In the genomic region with DNA sequence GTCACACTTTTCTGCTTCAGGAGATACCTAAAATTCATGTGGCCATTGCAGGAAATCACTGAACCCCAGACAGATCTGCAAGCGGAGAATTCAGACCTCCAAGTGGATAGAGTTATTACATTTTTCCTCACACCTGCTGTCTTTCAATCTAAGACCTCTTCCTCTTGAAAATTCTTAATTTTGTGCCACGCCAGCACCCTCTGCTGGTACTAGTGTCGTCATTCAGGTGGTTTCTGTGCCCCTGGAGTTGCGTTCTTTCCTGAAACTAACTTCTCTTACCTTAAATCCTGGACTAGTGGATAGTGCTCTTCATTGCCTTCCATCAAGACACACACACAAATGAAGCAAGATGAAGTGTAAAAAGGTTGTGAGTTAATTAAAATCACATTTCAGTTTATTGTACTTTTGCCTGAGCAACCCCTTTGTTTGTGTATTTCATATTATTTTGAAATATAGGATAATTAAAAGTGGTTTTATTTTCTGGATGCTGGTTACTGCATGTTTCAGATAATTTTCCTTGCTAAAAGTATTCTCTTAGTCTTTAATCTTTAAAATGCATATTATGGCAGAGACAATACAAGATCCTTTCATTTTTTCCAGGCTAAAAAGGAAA, we compare ENCODE assay signal across 8 cellular contexts. TPM values are rescaled to one million over a fixed set of nuclear protein-coding genes. Genes with fewer than 3 reads are reported as not detected.
DNase-seq lines count a peak whose midpoint lies in the region; ATAC-seq and TF ChIP-seq lines count a peak whose summit lies in the region.

No MANE protein-coding gene starts in this region.

- WGBS in hepatocyte (ENCODE audit: low lambda C conversion rate, missing lambda C conversion rate), result 19% methylated on average over 4 of the region's 4 CpGs

- no peak for ATAC-seq in stimulated activated effector memory CD8-positive, alpha-beta T cell treated with anti-CD3 and anti-CD28 coated beads, Interleukin-12 subunit alpha, Interleukin-12 subunit beta, amount 100 ng/mL, for 72 hours
- no peak for ATAC-seq in GM19397 (IDR thresholded peaks at IDR 0.05; ENCODE audit: unreplicated experiment)

- DNase-seq in MCF 10A (ENCODE audit: unreplicated experiment) (peak; percentile 74), breast epithelium (ENCODE audit: low spot score in 2 of 2) (no peak), NCI-H2107 treated with DMSO at 0.1 percent for 48 hours (lab: John Stamatoyannopoulos, UW; ENCODE audit: unreplicated experiment) (peak; percentile 70), hepatocyte (ENCODE audit: low spot score) (peak; percentile 11)
- DNase-seq in activated CD4-positive, alpha-beta T cell treated with anti-CD3 and anti-CD28 coated beads, Interleukin-2, amount 10 ng/mL, durations not matched to agents 7 days and 5 days, result peak; percentile 46
- peak in 1 of 2 donors; percentile 53 for DNase-seq in stimulated activated effector memory CD8-positive, alpha-beta T cell treated with anti-CD3 and anti-CD28 coated beads, Interleukin-12 subunit alpha, Interleukin-12 subunit beta, amount 100 ng/mL, for 72 hours (ENCODE audit: low spot score in 2 of 2)
- no peak for DNase-seq in activated effector memory CD4-positive, alpha-beta T cell treated with anti-CD3 and anti-CD28 coated beads, Interleukin-2, amount 50 U/mL, for 16 hours

- H3K27me3 Mint-ChIP-seq in MCF 10A (ENCODE audit: insufficient read depth, unreplicated experiment), result peaks cover 49% of the 10 kb centered on the region
- peaks cover 68% of the 10 kb centered on the region for H3K27me3 Mint-ChIP-seq in activated CD4-positive, alpha-beta T cell treated with anti-CD3 and anti-CD28 coated beads, Interleukin-2, amount 10 ng/mL, durations not matched to agents 7 days and 5 days

- H3K79me2 ChIP-seq in hepatocyte, result no peaks in the 10 kb centered on the region

- no peak overlapping the region for H2AFZ ChIP-seq in hepatocyte

- CTCF ChIA-PET in MCF 10A (lab: Yijun Ruan, JAX), result interaction anchor here (0.6 to 1.7 kb wide), 13 partner anchors 10 to 1035 kb away, joined by 3 to 10 read pairs (median 3); no protein-coding TSS in a partner anchor
- CTCF ChIA-PET in activated CD4-positive, alpha-beta T cell treated with anti-CD3 and anti-CD28 coated beads, Interleukin-2, amount 10 ng/mL, durations not matched to agents 7 days and 5 days (lab: Charles Lee), result interaction anchor here (0.6 to 1.4 kb wide), 2 partner anchors 11 to 134 kb away, joined by 3 to 7 read pairs; no protein-coding TSS in a partner anchor

- H3K27me3 ChIP-seq in breast epithelium (peaks cover 6 to 65% of the 10 kb centered on the region in 2 donors), hepatocyte (peaks cover 77% of the 10 kb centered on the region)

- no peaks in the 10 kb centered on the region for H3K36me3 Mint-ChIP-seq in MCF 10A (ENCODE audit: insufficient read depth, unreplicated experiment)
- no peaks in the 10 kb centered on the region for H3K36me3 Mint-ChIP-seq in activated CD4-positive, alpha-beta T cell treated with anti-CD3 and anti-CD28 coated beads, Interleukin-2, amount 10 ng/mL, durations not matched to agents 7 days and 5 days (ENCODE audit: low read depth)
- H3K36me3 Mint-ChIP-seq in stimulated activated effector memory CD8-positive, alpha-beta T cell treated with anti-CD3 and anti-CD28 coated beads, Interleukin-12 subunit alpha, Interleukin-12 subunit beta, amount 100 ng/mL, for 72 hours, result no peaks in the 10 kb centered on the region

- no peaks in the 10 kb centered on the region for H3K9me2 ChIP-seq in hepatocyte (replicated peaks; ENCODE audit: insufficient read depth)

- no peak overlapping the region for H3K4me2 ChIP-seq in hepatocyte

- H3K4me1 ChIP-seq in breast epithelium (peaks cover 0 to 14% of the 10 kb centered on the region in 2 donors), hepatocyte (ENCODE audit: insufficient read depth) (peaks cover 9% of the 10 kb centered on the region)

- H3K4me3 Mint-ChIP-seq in MCF 10A (ENCODE audit: unreplicated experiment), result peak overlapping the region; percentile 15
- no peak overlapping the region for H3K4me3 Mint-ChIP-seq in activated CD4-positive, alpha-beta T cell treated with anti-CD3 and anti-CD28 coated beads, Interleukin-2, amount 10 ng/mL, durations not matched to agents 7 days and 5 days
- peak overlapping the region; percentile 43 for H3K4me3 Mint-ChIP-seq in stimulated activated effector memory CD8-positive, alpha-beta T cell treated with anti-CD3 and anti-CD28 coated beads, Interleukin-12 subunit alpha, Interleukin-12 subunit beta, amount 100 ng/mL, for 72 hours

- no peak overlapping the region for H3K27ac Mint-ChIP-seq in MCF 10A (ENCODE audit: low read depth, unreplicated experiment)
- no peak overlapping the region for H3K27ac Mint-ChIP-seq in activated CD4-positive, alpha-beta T cell treated with anti-CD3 and anti-CD28 coated beads, Interleukin-2, amount 10 ng/mL, durations not matched to agents 7 days and 5 days
- H3K27ac Mint-ChIP-seq in stimulated activated effector memory CD8-positive, alpha-beta T cell treated with anti-CD3 and anti-CD28 coated beads, Interleukin-12 subunit alpha, Interleukin-12 subunit beta, amount 100 ng/mL, for 72 hours, result no peak overlapping the region

- H3K36me3 ChIP-seq in breast epithelium, result no peaks in the 10 kb centered on the region
- no peaks in the 10 kb centered on the region for H3K36me3 ChIP-seq in hepatocyte (replicated peaks; ENCODE audit: insufficient read depth, low read depth)

- TF ChIP-seq POLR2A in breast epithelium (IDR thresholded peaks at IDR 0.05), result no peak

- no peaks in the 10 kb centered on the region for H3K9me3 ChIP-seq in breast epithelium
- no peaks in the 10 kb centered on the region for H3K9me3 ChIP-seq in hepatocyte (ENCODE audit: low read depth)

- BruUV-seq in MCF 10A (replicated peaks; lab: Mats Ljungman, UMichigan), result no TSS peak

- H3K4me3 ChIP-seq in breast epithelium (no peak overlapping the region), hepatocyte (no peak overlapping the region)

- TF ChIP-seq CTCF in MCF 10A (IDR thresholded peaks at IDR 0.05; ENCODE audit: unreplicated experiment) (peak; percentile 68), breast epithelium (IDR thresholded peaks at IDR 0.05) (no peak), hepatocyte (IDR thresholded peaks at IDR 0.05; ENCODE audit: poor library complexity) (peak; percentile 34)

- intact Hi-C loops in MCF 10A (cut with micrococcal nuclease), result loop anchor here (2.0 to 5.0 kb wide), 6 partner anchors 129 to 1669 kb away; no protein-coding TSS in a partner anchor
- intact Hi-C loops in breast epithelium (cut with DNase I; ENCODE audit: low total_unique reads), result no loop called here

- H4K20me1 ChIP-seq in hepatocyte (ENCODE audit: insufficient read depth, poor library complexity, severe bottlenecking), result no peaks in the 10 kb centered on the region

- POLR2A ChIA-PET in MCF 10A (lab: Yijun Ruan, JAX), result no interaction called here
- POLR2A ChIA-PET in activated CD4-positive, alpha-beta T cell treated with anti-CD3 and anti-CD28 coated beads, Interleukin-2, amount 10 ng/mL, durations not matched to agents 7 days and 5 days (lab: Charles Lee), result no interaction called here

- no peak overlapping the region for H3K27ac ChIP-seq in breast epithelium
- H3K27ac ChIP-seq in hepatocyte, result no peak overlapping the region

- H3K4me1 Mint-ChIP-seq in MCF 10A (ENCODE audit: insufficient read depth, unreplicated experiment), result peaks cover 10% of the 10 kb centered on the region
- peaks cover 11% of the 10 kb centered on the region for H3K4me1 Mint-ChIP-seq in activated CD4-positive, alpha-beta T cell treated with anti-CD3 and anti-CD28 coated beads, Interleukin-2, amount 10 ng/mL, durations not matched to agents 7 days and 5 days
- peaks cover 12% of the 10 kb centered on the region for H3K4me1 Mint-ChIP-seq in stimulated activated effector memory CD8-positive, alpha-beta T cell treated with anti-CD3 and anti-CD28 coated beads, Interleukin-12 subunit alpha, Interleukin-12 subunit beta, amount 100 ng/mL, for 72 hours

- H3K9me3 Mint-ChIP-seq in MCF 10A (ENCODE audit: unreplicated experiment), result no peaks in the 10 kb centered on the region
- H3K9me3 Mint-ChIP-seq in activated CD4-positive, alpha-beta T cell treated with anti-CD3 and anti-CD28 coated beads, Interleukin-2, amount 10 ng/mL, durations not matched to agents 7 days and 5 days, result no peaks in the 10 kb centered on the region
- no peaks in the 10 kb centered on the region for H3K9me3 Mint-ChIP-seq in stimulated activated effector memory CD8-positive, alpha-beta T cell treated with anti-CD3 and anti-CD28 coated beads, Interleukin-12 subunit alpha, Interleukin-12 subunit beta, amount 100 ng/mL, for 72 hours

RNA-seq across cellular contexts. Expression of gene DNER, which starts 1.6 kb away (rescaled TPM):
- 49.2 and 62.6 TPM in 2 replicates for total RNA-seq in MCF 10A (2022)
- 1 to 10 TPM; 1.3 to 2.6 (median 1.6) TPM for total RNA-seq in breast epithelium
- not detected for total RNA-seq in activated CD4-positive, alpha-beta T cell treated with anti-CD3 and anti-CD28 coated beads, Interleukin-2, amount 10 ng/mL, durations not matched to agents 7 days and 5 days
- 0.37 and 0.48 TPM in 2 replicates for total RNA-seq in hepatocyte
- polyA plus RNA-seq in hepatocyte, result 0.54 TPM in 1 of 2 replicates, not detected in the other

Comparison
In these comparisons a context has a peak if more than half of its experiments do, and no peak if none do; other contexts are left out.
1. DNase-seq: peak in MCF 10A (single experiment), NCI-H2107 treated with DMSO at 0.1 percent for 48 hours (single experiment), activated CD4-positive, alpha-beta T cell treated with anti-CD3 and anti-CD28 coated beads, Interleukin-2, amount 10 ng/mL, durations not matched to agents 7 days and 5 days (single experiment) and hepatocyte (single experiment); none in breast epithelium (0 of 2) and activated effector memory CD4-positive, alpha-beta T cell treated with anti-CD3 and anti-CD28 coated beads, Interleukin-2, amount 50 U/mL, for 16 hours (single experiment).
2. CTCF ChIP-seq: peak in MCF 10A (single experiment) and hepatocyte (single experiment); none in breast epithelium (0 of 3).
3. RNA of gene DNER, which starts 1.6 kb away (total RNA-seq): 49.2 to 62.6 TPM in MCF 10A; 1.3 to 2.6 TPM in breast epithelium, 0.37 to 0.48 TPM in hepatocyte and not detected in activated CD4-positive, alpha-beta T cell treated with anti-CD3 and anti-CD28 coated beads, Interleukin-2, amount 10 ng/mL, durations not matched to agents 7 days and 5 days; every median in the first group is over 10 times any median in the second.